In genomic region chr1:230737622-230738262, GRCh38 we compare ENCODE assay signal across 16 cellular contexts.
"Had no signal": no experiment of that assay in that cellular context is flagged by ENCODE, and none has a peak within 500 bp of the region (broad histone marks: within the 10 kb centered on the region; RNA-seq: fewer than 3 reads in every experiment).

No MANE protein-coding gene starts in this region.

- DNase-seq: activated CD4-positive, alpha-beta T cell treated with anti-CD3 and anti-CD28 coated beads for 48 hours; activated CD4-positive, alpha-beta T cell treated with anti-CD3 and anti-CD28 coated beads, Interleukin-2, amount 50 U/mL, for 48 hours; activated CD8-positive, alpha-beta memory T cell treated with anti-CD3 and anti-CD28 coated beads for 24 hours; activated effector memory CD4-positive, alpha-beta T cell treated with Interleukin-2 at 50 U/mL for 16 hours; activated naive CD4-positive, alpha-beta T cell treated with Interleukin-2 at 50 U/mL for 16 hours; anterior cingulate cortex; esophagus squamous epithelium; foreskin melanocyte; left ventricle myocardium inferior; mesendoderm; natural killer cell; occipital lobe; stimulated activated CD4-positive, alpha-beta T cell treated with anti-CD3 and anti-CD28 coated beads, Interleukin-1b, Interleukin-23, amount 100 ng/mL, for 48 hours; stimulated activated CD4-positive, alpha-beta T cell treated with anti-CD3 and anti-CD28 coated beads, Interleukin-4, amount 100 ng/mL, for 4 hours; stimulated activated naive CD4-positive, alpha-beta T cell; tibial artery had no signal

- ATAC-seq: natural killer cell had no signal
